3 cellular contexts compared by ENCODE assay signal in the genomic region with DNA sequence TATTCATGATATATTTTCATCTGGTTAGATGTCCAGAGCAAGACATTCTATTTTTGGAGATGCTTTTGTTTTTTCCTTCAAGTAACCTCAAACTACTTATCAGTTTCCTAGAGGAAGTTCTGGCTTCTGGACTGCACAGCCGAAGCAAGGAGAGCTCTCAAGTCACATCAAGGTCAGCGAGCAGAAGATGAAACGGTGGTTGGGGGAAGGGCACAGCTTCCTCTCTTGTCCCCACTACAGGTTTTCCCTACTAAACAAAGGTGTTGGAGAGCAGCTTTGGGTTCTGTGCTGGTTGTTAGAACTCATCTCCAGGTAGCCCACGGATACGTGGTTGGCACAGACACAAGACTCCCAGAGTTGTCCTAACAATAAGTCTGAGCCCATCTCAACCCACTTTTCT.
A peak's percentile ranks its signal among the peaks of the same experiment; 100 is the strongest.
TF ChIP-seq lines count a peak whose summit lies in the region.

No MANE protein-coding gene starts in this region.

TF ChIP-seq in liver, 16 proteins besides CTCF, POLR2A, EP300 and RAD21:
- TF ChIP-seq FOXA1 (IDR thresholded peaks at IDR 0.05) (no peak), NR2F2 (IDR thresholded peaks at IDR 0.05) (peak; percentile 47)
TF ChIP-seq in liver: peak in this region for 1.

TF ChIP-seq in HepG2, 621 proteins besides CTCF, POLR2A, EP300 and RAD21:
- TF ChIP-seq ZNF703 (CRISPR knock-in tag; IDR thresholded peaks at IDR 0.05; ENCODE audit: borderline replicate concordance): no peak
- TF ChIP-seq SOX5 (CRISPR knock-in tag; IDR thresholded peaks at IDR 0.05; ENCODE audit: borderline replicate concordance): no peak
- no peak for TF ChIP-seq ZNF790 (CRISPR knock-in tag; IDR thresholded peaks at IDR 0.05; ENCODE audit: borderline replicate concordance)
- no peak for TF ChIP-seq FOXO1 (CRISPR knock-in tag; IDR thresholded peaks at IDR 0.05)

TF ChIP-seq in K562, 482 proteins besides CTCF, POLR2A, EP300 and RAD21:
- TF ChIP-seq CXXC5 (CRISPR knock-in tag; IDR thresholded peaks at IDR 0.05) (peak; percentile 20; the same call in 1 of the 2 replicates), ZNF583 (CRISPR knock-in tag; IDR thresholded peaks at IDR 0.05) (no peak), HES1 (IDR thresholded peaks at IDR 0.05; ENCODE audit: low read depth) (no peak), HLTF (IDR thresholded peaks at IDR 0.05) (no peak), MEF2A (IDR thresholded peaks at IDR 0.05; ENCODE audit: control insufficient read depth, low read depth, low read length) (peak; percentile 45; the same call in 1 of the 2 replicates), ZNF212 (CRISPR knock-in tag; IDR thresholded peaks at IDR 0.05) (no peak), RBM15 (IDR thresholded peaks at IDR 0.05; ENCODE audit: insufficient read depth, low read length) (no peak), SRSF3 (IDR thresholded peaks at IDR 0.05; ENCODE audit: insufficient read depth, low read length) (no peak), FOXJ2 (tag; IDR thresholded peaks at IDR 0.05) (no peak), CCNT2 (IDR thresholded peaks at IDR 0.05; ENCODE audit: borderline replicate concordance, extremely low read depth, insufficient read length, low read depth, low read length) (peak; percentile 5), SOX6 (IDR thresholded peaks at IDR 0.05) (peak; percentile 47; the same call in 1 of the 2 replicates), SPI1 (IDR thresholded peaks at IDR 0.05; ENCODE audit: borderline replicate concordance, low read depth, low read length) (0 out of 2 replicates have a peak, but pooled peaks have one; percentile 53), MBD1 (CRISPR knock-in tag; IDR thresholded peaks at IDR 0.05) (no peak), ZFP91 (CRISPR knock-in tag; IDR thresholded peaks at IDR 0.05) (no peak), ZHX1 (conservative IDR thresholded peaks at IDR 0.05; ENCODE audit: low read length) (no peak), NR2C2 (CRISPR knock-in tag; IDR thresholded peaks at IDR 0.05) (no peak), NR2C2 (tag; IDR thresholded peaks at IDR 0.05) (no peak), CBFA2T3 (IDR thresholded peaks at IDR 0.05) (peak; percentile 24; the same call in 1 of the 2 replicates), SMAD1 (IDR thresholded peaks at IDR 0.05; ENCODE audit: low read depth, low read length, partially characterized antibody) (no peak), JUND (IDR thresholded peaks at IDR 0.05; ENCODE audit: borderline replicate concordance, low read depth, low read length) (0 out of 2 replicates have a peak, but pooled peaks have one; percentile 5), JUND (tag; IDR thresholded peaks at IDR 0.05; ENCODE audit: borderline replicate concordance, low read depth, low read length) (no peak; the same call in 2 of the 3 replicates), U2AF2 (optimal IDR thresholded peaks at IDR 0.05; ENCODE audit: low read depth, low read length) (no peak), TCF7 (IDR thresholded peaks at IDR 0.05; ENCODE audit: borderline replicate concordance) (no peak), ETV6 (IDR thresholded peaks at IDR 0.05; ENCODE audit: borderline replicate concordance in 1 of 2, low read depth in 2 of 2, low read length in 1 of 2) (no peak), ETV6 (CRISPR knock-in tag; IDR thresholded peaks at IDR 0.05; ENCODE audit: borderline replicate concordance) (no peak), ZNF707 (CRISPR knock-in tag; conservative IDR thresholded peaks at IDR 0.05) (no peak), ZBTB7A (IDR thresholded peaks at IDR 0.05; ENCODE audit: borderline replicate concordance, control insufficient read depth, low read depth, low read length) (no peak), KAT2B (IDR thresholded peaks at IDR 0.05; ENCODE audit: low read depth, low read length) (no peak), CBX3 (IDR thresholded peaks at IDR 0.05; ENCODE audit: borderline replicate concordance in 1 of 2, low read length in 2 of 2) (no peak), CTBP1 (IDR thresholded peaks at IDR 0.05; ENCODE audit: borderline replicate concordance) (peak; percentile 84), GTF2A2 (tag; IDR thresholded peaks at IDR 0.05) (no peak), CHD2 (IDR thresholded peaks at IDR 0.05; ENCODE audit: low read depth, low read length) (no peak), ZNF121 (CRISPR knock-in tag; conservative IDR thresholded peaks at IDR 0.05) (no peak), RCOR1 (IDR thresholded peaks at IDR 0.05; ENCODE audit: borderline replicate concordance in 1 of 2, low read depth in 2 of 2, low read length in 2 of 2) (peak in 1 of 2 experiments; percentile 45; a peak in 1 of 4 replicates), TEAD2 (tag; IDR thresholded peaks at IDR 0.05) (no peak), FOSL1 (tag; conservative IDR thresholded peaks at IDR 0.05) (no peak), ESRRA (IDR thresholded peaks at IDR 0.05; ENCODE audit: borderline replicate concordance, low read depth) (peak; percentile 96), TAF9B (IDR thresholded peaks at IDR 0.05; ENCODE audit: partially characterized antibody) (no peak), ZNF644 (tag; IDR thresholded peaks at IDR 0.05; ENCODE audit: low read depth) (no peak), LCOR (CRISPR knock-in tag; IDR thresholded peaks at IDR 0.05) (no peak), LEF1 (IDR thresholded peaks at IDR 0.05) (0 out of 2 replicates have a peak, but pooled peaks have one; percentile 67), MYC (IDR thresholded peaks at IDR 0.05; ENCODE audit: low read depth, low read length) (no peak), MYC (CRISPR knock-in tag; IDR thresholded peaks at IDR 0.05; ENCODE audit: borderline replicate concordance, low read depth) (no peak)
- TF ChIP-seq, protein P1, sequence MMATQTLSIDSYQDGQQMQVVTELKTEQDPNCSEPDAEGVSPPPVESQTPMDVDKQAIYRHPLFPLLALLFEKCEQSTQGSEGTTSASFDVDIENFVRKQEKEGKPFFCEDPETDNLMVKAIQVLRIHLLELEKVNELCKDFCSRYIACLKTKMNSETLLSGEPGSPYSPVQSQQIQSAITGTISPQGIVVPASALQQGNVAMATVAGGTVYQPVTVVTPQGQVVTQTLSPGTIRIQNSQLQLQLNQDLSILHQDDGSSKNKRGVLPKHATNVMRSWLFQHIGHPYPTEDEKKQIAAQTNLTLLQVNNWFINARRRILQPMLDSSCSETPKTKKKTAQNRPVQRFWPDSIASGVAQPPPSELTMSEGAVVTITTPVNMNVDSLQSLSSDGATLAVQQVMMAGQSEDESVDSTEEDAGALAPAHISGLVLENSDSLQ (IDR thresholded peaks at IDR 0.05): 0 out of 2 replicates have a peak, but pooled peaks have one; percentile 13
- TF ChIP-seq, protein P2, sequence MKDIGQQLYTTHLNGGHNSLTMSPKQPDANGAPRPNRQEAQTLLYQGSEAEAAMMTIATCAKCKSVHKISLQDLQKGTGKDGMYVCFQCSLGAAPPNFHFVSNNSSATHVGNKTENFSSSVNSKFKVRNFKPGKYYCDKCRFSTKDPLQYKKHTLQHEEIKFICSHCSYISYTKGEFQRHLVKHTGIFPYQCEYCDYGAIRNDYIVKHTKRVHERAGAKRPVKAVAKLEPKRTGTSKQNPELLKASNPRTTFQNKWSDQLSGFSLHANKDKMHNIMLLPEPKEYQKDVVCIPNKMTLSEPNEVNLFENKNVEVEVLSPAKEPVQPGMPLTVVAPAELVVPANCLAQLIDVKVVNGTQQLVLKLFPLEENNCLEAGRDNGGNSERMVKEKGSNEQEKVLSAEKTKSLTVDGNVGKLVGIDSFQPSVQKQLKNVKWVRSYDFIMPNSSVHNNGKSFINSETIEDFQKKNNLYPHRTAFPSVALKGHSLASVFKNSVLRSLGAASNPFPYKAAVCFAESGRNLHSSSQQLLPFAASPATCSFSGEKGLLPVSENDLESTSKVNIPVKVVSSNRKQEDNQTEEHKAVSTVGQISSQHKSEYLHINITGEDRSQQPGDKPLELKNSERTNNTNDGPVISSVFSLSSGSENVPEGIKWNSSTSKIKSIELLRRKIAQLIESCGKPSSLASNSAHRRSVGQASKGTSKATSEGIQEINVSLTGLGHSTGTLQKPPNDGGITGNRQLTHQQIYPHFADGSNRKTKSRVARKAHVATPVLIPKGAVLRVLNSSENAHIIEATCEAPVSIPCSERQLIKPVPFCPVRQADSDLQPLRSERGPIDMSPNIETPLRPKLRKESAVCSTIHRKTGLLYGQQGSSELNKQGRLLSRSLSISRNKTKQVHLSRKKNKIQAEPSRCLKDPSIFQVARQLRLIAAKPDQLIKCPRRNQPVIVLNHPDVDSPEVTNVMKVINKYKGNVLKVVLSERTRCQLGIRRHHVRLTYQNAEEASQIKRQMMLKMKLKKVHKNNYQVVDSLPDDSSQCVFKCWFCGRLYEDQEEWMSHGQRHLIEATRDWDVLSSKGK (CRISPR knock-in tag; IDR thresholded peaks at IDR 0.05): no peak
- TF ChIP-seq, protein P3, sequence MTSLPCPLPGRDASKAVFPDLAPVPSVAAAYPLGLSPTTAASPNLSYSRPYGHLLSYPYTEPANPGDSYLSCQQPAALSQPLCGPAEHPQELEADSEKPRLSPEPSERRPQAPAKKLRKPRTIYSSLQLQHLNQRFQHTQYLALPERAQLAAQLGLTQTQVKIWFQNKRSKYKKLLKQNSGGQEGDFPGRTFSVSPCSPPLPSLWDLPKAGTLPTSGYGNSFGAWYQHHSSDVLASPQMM (CRISPR knock-in tag; IDR thresholded peaks at IDR 0.05): no peak
